Comparison of ENCODE assay signal across 8 cellular contexts in the genomic region with DNA sequence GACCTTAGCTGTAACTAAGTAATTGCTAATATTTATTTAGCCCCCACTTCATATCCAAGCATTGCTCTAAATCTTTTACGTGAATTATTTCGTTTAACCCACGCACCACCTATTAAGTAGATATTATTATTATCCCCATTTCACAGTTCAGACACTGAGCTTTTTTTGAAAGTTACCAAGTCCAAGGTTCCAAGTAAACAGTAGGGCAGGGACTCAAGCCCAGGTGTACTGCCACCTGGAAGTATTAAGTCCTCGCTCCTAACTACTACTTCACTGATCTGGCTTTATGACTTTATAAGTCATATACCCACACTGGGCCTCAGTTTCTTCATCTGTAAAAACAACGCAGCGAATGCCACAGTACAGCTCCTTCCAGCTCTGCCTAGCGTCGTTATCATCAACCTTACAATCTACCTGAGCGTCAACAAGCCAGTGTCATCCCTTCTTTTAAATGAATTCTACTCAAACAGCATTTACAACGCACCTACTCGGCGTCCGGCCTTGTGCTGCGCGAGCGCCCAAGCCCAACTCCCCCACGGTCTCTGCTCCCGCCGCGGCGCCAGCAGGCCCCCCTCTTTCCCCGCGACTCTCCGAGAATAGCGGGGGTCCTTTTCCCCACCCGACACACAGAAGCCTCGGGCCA. TPM values are rescaled to one million over a fixed set of nuclear protein-coding genes. Genes with fewer than 3 reads are reported as not detected.
A peak's percentile ranks its signal among the peaks of the same experiment; 100 is the strongest.
DNase-seq lines count a peak whose midpoint lies in the region; ATAC-seq and TF ChIP-seq lines count a peak whose summit lies in the region.

No MANE protein-coding gene starts in this region.

- TF ChIP-seq CTCF in VCaP (conservative IDR thresholded peaks at IDR 0.05), result no peak
- TF ChIP-seq CTCF in natural killer cell (IDR thresholded peaks at IDR 0.05), result no peak
- TF ChIP-seq CTCF in vagina (IDR thresholded peaks at IDR 0.05), result no peak

- intact Hi-C loops in natural killer cell (cut with micrococcal nuclease), result loop anchor here (1.0 to 2.0 kb wide), 4 partner anchors 33 to 147 kb away; partner anchors contain the start of gene IPO7
- intact Hi-C loops in vagina (cut with DNase I), result loop anchor here (10.0 kb wide), 1 partner anchor 71 kb away; the partner anchor contains the start of gene IPO7

- ATAC-seq in GM19035 (IDR thresholded peaks at IDR 0.05; ENCODE audit: unreplicated experiment) (peak; percentile 29), HG03439 (IDR thresholded peaks at IDR 0.05; ENCODE audit: unreplicated experiment) (peak; percentile 22), esophagus mucosa (peak; percentile 2), natural killer cell (peak; percentile 3 to 15 (median 9))

- peak overlapping the region; percentile 91 for H3K27ac ChIP-seq in VCaP
- peak overlapping the region; percentile 84 for H3K27ac ChIP-seq in vagina

- H3K9me3 Mint-ChIP-seq in natural killer cell, result no peaks in the 10 kb centered on the region

- H3K27ac Mint-ChIP-seq in natural killer cell, result peak overlapping the region; percentile 94 to 100

- peaks cover 12 to 15% of the 10 kb centered on the region in 2 donors for H3K27me3 Mint-ChIP-seq in natural killer cell (ENCODE audit: low read depth in 2 of 2)

- DNase-seq in AG20443 (ENCODE audit: low spot score) (peak; percentile 40), natural killer cell (no peak), vagina (ENCODE audit: extremely low spot score in 2 of 2) (no peak), H4 (ENCODE audit: low spot score) (no peak)

- H3K27me3 ChIP-seq in vagina, result no peaks in the 10 kb centered on the region

- TF ChIP-seq POLR2A in vagina (IDR thresholded peaks at IDR 0.05), result no peak

- peaks cover 35% of the 10 kb centered on the region in 2 donors for H3K4me1 Mint-ChIP-seq in natural killer cell

- H3K4me3 ChIP-seq in vagina, result peak overlapping the region; percentile 71 to 86

- peak overlapping the region; percentile 99 for H3K4me3 Mint-ChIP-seq in natural killer cell

- H3K9me3 ChIP-seq in vagina, result no peaks in the 10 kb centered on the region

- H3K36me3 ChIP-seq in vagina, result no peaks in the 10 kb centered on the region

- no peaks in the 10 kb centered on the region for H3K36me3 Mint-ChIP-seq in natural killer cell

- peaks cover 35% of the 10 kb centered on the region for H3K4me1 ChIP-seq in vagina

RNA-seq across cellular contexts. Expression of gene TMEM41B, which starts 0.6 kb away (rescaled TPM):
- total RNA-seq in esophagus mucosa (26.3 TPM), natural killer cell (10 to 100 TPM; 28.1 to 37.0 (median 34.0) TPM), vagina (18.9 TPM)
- 54.7 and 68.1 TPM in 2 replicates for total RNA-seq in H4 (2014; rRNA removed; shearing (Covaris generic))

RNA-seq across cellular contexts. Expression of gene DENND5A, which starts 48.6 kb away (rescaled TPM):
- total RNA-seq in esophagus mucosa (13.2 TPM), natural killer cell (10 to 100 TPM; 23.8 to 42.5 (median 38.7) TPM), vagina (82.0 TPM)
- total RNA-seq in H4 (2014; rRNA removed; shearing (Covaris generic)), result 51.2 and 56.4 TPM in 2 replicates
